ENCODE assay signal across 8 cellular contexts in genomic region chr1:78676347-78676982, GRCh38. TPM values are rescaled to one million over a fixed set of nuclear protein-coding genes. Genes with fewer than 3 reads are reported as not detected.
DNase-seq lines count a peak whose midpoint lies in the region; ATAC-seq, FAIRE-seq and TF ChIP-seq lines count a peak whose summit lies in the region.

No MANE protein-coding gene starts in this region.

- H3K9me3 Mint-ChIP-seq in activated T-cell treated with anti-CD3 and anti-CD28 coated beads, Interleukin-2, amount 50 U/mL, for 4 hours: peaks cover 3% of the 10 kb centered on the region

- H3K4me1 Mint-ChIP-seq in activated T-cell treated with anti-CD3 and anti-CD28 coated beads, Interleukin-2, amount 50 U/mL, for 4 hours (ENCODE audit: low read depth): peaks cover 8% of the 10 kb centered on the region

- no peak for TF ChIP-seq POLR2A in H54 (IDR thresholded peaks at IDR 0.05; ENCODE audit: low read depth, low read length)

- no peaks in the 10 kb centered on the region for H3K4me1 ChIP-seq in foreskin keratinocyte

- peak in 1 of 2 donors; percentile 32 for ATAC-seq in activated T-cell treated with anti-CD3 and anti-CD28 coated beads, Interleukin-2, amount 50 U/mL, for 4 hours
- ATAC-seq in foreskin keratinocyte (peak; percentile 30), HG03045 (IDR thresholded peaks at IDR 0.05; ENCODE audit: unreplicated experiment) (no peak)

- H3K27ac ChIP-seq in foreskin keratinocyte: no peak overlapping the region

- H3K27me3 ChIP-seq in foreskin keratinocyte: no peaks in the 10 kb centered on the region

- TF ChIP-seq CTCF in foreskin keratinocyte (conservative IDR thresholded peaks at IDR 0.05): peak; percentile 88

- DNase-seq in D341Med (ENCODE audit: low spot score): peak; percentile 31
- DNase-seq in H54 (ENCODE audit: insufficient read length, low spot score): no peak
- peak; percentile 3 to 66 for DNase-seq in NCI-H526 (lab: John Stamatoyannopoulos, UW)
- DNase-seq in activated T-cell treated with anti-CD3 and anti-CD28 coated beads, Interleukin-2, amount 50 U/mL, for 4 hours: peak; percentile 55
- DNase-seq in foreskin keratinocyte: no peak
- peak; percentile 81 for DNase-seq in pons (ENCODE audit: low spot score)
- no peak for DNase-seq in OCI-M2 (lab: John Stamatoyannopoulos, UW; ENCODE audit: unreplicated experiment)

- no peaks in the 10 kb centered on the region for H3K27me3 Mint-ChIP-seq in activated T-cell treated with anti-CD3 and anti-CD28 coated beads, Interleukin-2, amount 50 U/mL, for 4 hours (ENCODE audit: low read depth)

- H3K4me3 Mint-ChIP-seq in activated T-cell treated with anti-CD3 and anti-CD28 coated beads, Interleukin-2, amount 50 U/mL, for 4 hours: no peak overlapping the region

- peak; percentile 11 for FAIRE-seq in H54 (lab: Jason Lieb, UNC)

- H3K36me3 Mint-ChIP-seq in activated T-cell treated with anti-CD3 and anti-CD28 coated beads, Interleukin-2, amount 50 U/mL, for 4 hours (ENCODE audit: insufficient read depth): no peaks in the 10 kb centered on the region

RNA-seq across cellular contexts. Expression of gene IFI44, which starts 26.8 kb away (rescaled TPM):
- 10 to 100 TPM in 1 of 3 donors, 1 to 10 TPM in 2; 4.4 to 16.6 (median 7.2) TPM for total RNA-seq in activated T-cell treated with anti-CD3 and anti-CD28 coated beads, Interleukin-2, amount 50 U/mL, for 4 hours
- 55.2 and 78.8 TPM in 2 replicates for total RNA-seq in foreskin keratinocyte
- 48.5 and 57.7 TPM in 2 replicates for polyA plus RNA-seq in foreskin keratinocyte

RNA-seq across cellular contexts. Expression of gene IFI44L, which starts 56.2 kb away (rescaled TPM):
- 1 to 10 TPM; 2.2 to 7.5 (median 2.7) TPM for total RNA-seq in activated T-cell treated with anti-CD3 and anti-CD28 coated beads, Interleukin-2, amount 50 U/mL, for 4 hours
- total RNA-seq in foreskin keratinocyte: 31.8 and 44.0 TPM in 2 replicates
- polyA plus RNA-seq in foreskin keratinocyte: 11.7 and 14.1 TPM in 2 replicates

Comparison
In these comparisons a context has a peak if more than half of its experiments do, and no peak if none do; other contexts are left out.
1. DNase-seq: peak in D341Med (single experiment), NCI-H526 (2 of 2), activated T-cell treated with anti-CD3 and anti-CD28 coated beads, Interleukin-2, amount 50 U/mL, for 4 hours (single experiment) and pons (single experiment); none in H54 (single experiment), foreskin keratinocyte (0 of 2) and OCI-M2 (single experiment).